20 cellular contexts compared by ENCODE assay signal in the genomic region with DNA sequence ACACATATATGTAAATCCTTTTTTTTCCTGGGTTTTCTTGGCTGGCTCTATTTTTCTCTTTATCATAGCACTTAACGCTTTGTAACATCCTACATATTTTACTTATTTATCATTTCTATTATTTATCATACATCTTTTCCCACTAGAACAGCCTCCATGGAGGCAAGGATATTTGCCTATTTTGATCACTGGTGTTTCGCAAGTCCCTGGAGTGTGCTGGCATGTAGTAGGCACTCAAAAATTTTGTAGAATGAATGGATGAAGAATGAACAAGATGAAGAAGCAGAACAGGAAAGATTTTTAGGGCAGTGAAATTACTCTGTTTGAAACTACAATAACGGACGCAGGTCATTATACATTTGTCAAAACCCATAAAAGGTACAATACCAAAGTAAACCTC.
DNase-seq lines count a peak whose midpoint lies in the region; ATAC-seq, FAIRE-seq and TF ChIP-seq lines count a peak whose summit lies in the region.
"Had no signal": no experiment of that assay in that cellular context is flagged by ENCODE, and none has a peak within 500 bp of the region (broad histone marks: within the 10 kb centered on the region; RNA-seq: fewer than 3 reads in every experiment).

No MANE protein-coding gene starts in this region.

- no peak for ATAC-seq in right lobe of liver
- no peak for ATAC-seq in activated T-helper 17 cell treated with anti-CD3 and anti-CD28 coated beads, Interleukin-2, amount 50 U/mL, for 72 hours (replicated peaks)
- no peak for ATAC-seq in stimulated activated naive CD8-positive, alpha-beta T cell treated with anti-CD3 and anti-CD28 coated beads, Interleukin-15, amount 100 ng/mL, for 72 hours
- ATAC-seq: GM12878, GM23338 had no signal

- H3K4me1 ChIP-seq in astrocyte (ENCODE audit: insufficient read depth, low read length) = peaks cover under 1% of the 10 kb centered on the region
- H3K4me1 ChIP-seq in osteoblast (ENCODE audit: insufficient read depth, low read length) = peaks cover 45% of the 10 kb centered on the region
- H3K4me1 ChIP-seq in right lobe of liver = no peaks in the 10 kb centered on the region
- H3K4me1 ChIP-seq: BLaER1 had no signal

- H3K4me2 ChIP-seq in astrocyte (ENCODE audit: low read length) = no peak overlapping the region
- H3K4me2 ChIP-seq in osteoblast (ENCODE audit: insufficient read depth, low read length) = no peak overlapping the region
- H3K4me2 ChIP-seq: BLaER1, GM23338 had no signal

- peaks cover 2% of the 10 kb centered on the region for H3K27me3 Mint-ChIP-seq in astrocyte (ENCODE audit: low read depth, unreplicated experiment)
- H3K27me3 Mint-ChIP-seq in activated T-helper 17 cell treated with anti-CD3 and anti-CD28 coated beads, Interleukin-2, amount 50 U/mL, for 72 hours = peaks cover 7% of the 10 kb centered on the region
- no peaks in the 10 kb centered on the region for H3K27me3 Mint-ChIP-seq in stimulated activated naive CD8-positive, alpha-beta T cell treated with anti-CD3 and anti-CD28 coated beads, Interleukin-15, amount 100 ng/mL, for 72 hours

- intact Hi-C loops in right lobe of liver (cut with DNase I) = no loop called here

- FAIRE-seq in astrocyte (lab: Jason Lieb, UNC) = peak; percentile 34
- FAIRE-seq: GM12878, GM19239, HTR-8/SVneo had no signal

- peak; percentile 32 for DNase-seq in AG10803 (ENCODE audit: low read depth)
- peak; percentile 44 for DNase-seq in HCEC 1CT
- no peak for DNase-seq in astrocyte (ENCODE audit: low read depth)
- peak; percentile 22 for DNase-seq in osteoblast (ENCODE audit: insufficient read length, low spot score, missing footprints)
- no peak for DNase-seq in AG08396 (ENCODE audit: low spot score)
- no peak for DNase-seq in right lobe of liver
- no peak for DNase-seq in stimulated activated naive CD8-positive, alpha-beta T cell treated with anti-CD3 and anti-CD28 coated beads, Interleukin-15, amount 100 ng/mL, for 72 hours
- DNase-seq: ACHN; CD4-positive, alpha-beta memory T cell; DMS79 treated with DMSO at 0.1 percent for 48 hours; H7; KBM-7 had no signal

- no peaks in the 10 kb centered on the region for H3K9me3 Mint-ChIP-seq in astrocyte (ENCODE audit: unreplicated experiment)
- H3K9me3 Mint-ChIP-seq in activated T-helper 17 cell treated with anti-CD3 and anti-CD28 coated beads, Interleukin-2, amount 50 U/mL, for 72 hours = peaks cover 9% of the 10 kb centered on the region
- H3K9me3 Mint-ChIP-seq in stimulated activated naive CD8-positive, alpha-beta T cell treated with anti-CD3 and anti-CD28 coated beads, Interleukin-15, amount 100 ng/mL, for 72 hours = peaks cover 2 to 15% of the 10 kb centered on the region in 2 donors
- H3K9me3 Mint-ChIP-seq: CD14-positive monocyte, GM23338 had no signal

- no peak for TF ChIP-seq POLR2A in right lobe of liver (IDR thresholded peaks at IDR 0.05)

- H3K27ac ChIP-seq in astrocyte (ENCODE audit: low read depth, low read length) = no peak overlapping the region
- H3K27ac ChIP-seq in osteoblast (ENCODE audit: low read depth, low read length) = peak overlapping the region; percentile 10
- H3K27ac ChIP-seq in right lobe of liver = no peak overlapping the region
- H3K27ac ChIP-seq: BLaER1 had no signal

- no peak overlapping the region for H3K4me3 Mint-ChIP-seq in astrocyte (ENCODE audit: unreplicated experiment)
- H3K4me3 Mint-ChIP-seq in activated T-helper 17 cell treated with anti-CD3 and anti-CD28 coated beads, Interleukin-2, amount 50 U/mL, for 72 hours = no peak overlapping the region
- no peak overlapping the region for H3K4me3 Mint-ChIP-seq in stimulated activated naive CD8-positive, alpha-beta T cell treated with anti-CD3 and anti-CD28 coated beads, Interleukin-15, amount 100 ng/mL, for 72 hours
- H3K4me3 Mint-ChIP-seq: CD14-positive monocyte; CD4-positive, alpha-beta memory T cell; GM23338; IgD-negative memory B cell had no signal

- WGBS in right lobe of liver (ENCODE audit: insufficient coverage, low coverage, low lambda C conversion rate, missing lambda C conversion rate) = 71% methylated on average over 4 of the region's 4 CpGs

- H3K27me3 ChIP-seq in astrocyte (ENCODE audit: insufficient read depth, low read length) (no peaks in the 10 kb centered on the region), osteoblast (ENCODE audit: insufficient read depth, low read length) (no peaks in the 10 kb centered on the region), right lobe of liver (no peaks in the 10 kb centered on the region)
- H3K27me3 ChIP-seq: BLaER1 had no signal

- no peaks in the 10 kb centered on the region for H3K4me1 Mint-ChIP-seq in astrocyte (ENCODE audit: low read depth, unreplicated experiment)
- no peaks in the 10 kb centered on the region for H3K4me1 Mint-ChIP-seq in activated T-helper 17 cell treated with anti-CD3 and anti-CD28 coated beads, Interleukin-2, amount 50 U/mL, for 72 hours
- no peaks in the 10 kb centered on the region for H3K4me1 Mint-ChIP-seq in stimulated activated naive CD8-positive, alpha-beta T cell treated with anti-CD3 and anti-CD28 coated beads, Interleukin-15, amount 100 ng/mL, for 72 hours
- H3K4me1 Mint-ChIP-seq: CD14-positive monocyte; CD4-positive, alpha-beta memory T cell had no signal

- H3K9me3 ChIP-seq in astrocyte (ENCODE audit: insufficient read depth, low read depth, low read length) (no peaks in the 10 kb centered on the region), osteoblast (ENCODE audit: low read depth, low read length) (no peaks in the 10 kb centered on the region), right lobe of liver (no peaks in the 10 kb centered on the region)
- H3K9me3 ChIP-seq: BLaER1 had no signal

- H3K9ac ChIP-seq in astrocyte (ENCODE audit: low read length) = no peak overlapping the region
- H3K9ac ChIP-seq: BLaER1 had no signal

- no peaks in the 10 kb centered on the region for H3K79me2 ChIP-seq in astrocyte (ENCODE audit: insufficient read depth, low read length)
- no peaks in the 10 kb centered on the region for H3K79me2 ChIP-seq in osteoblast (ENCODE audit: insufficient read depth, low read length)

- no peak overlapping the region for H2AFZ ChIP-seq in astrocyte (ENCODE audit: low read depth, low read length)
- no peak overlapping the region for H2AFZ ChIP-seq in osteoblast (ENCODE audit: low read length)
- H2AFZ ChIP-seq: GM23338 had no signal

- H4K20me1 ChIP-seq in astrocyte (ENCODE audit: insufficient read depth, low read length) (no peaks in the 10 kb centered on the region), osteoblast (ENCODE audit: insufficient read depth, low read length) (no peaks in the 10 kb centered on the region)
- H4K20me1 ChIP-seq: BLaER1 had no signal

- H3K27ac Mint-ChIP-seq in astrocyte (ENCODE audit: unreplicated experiment) = no peak overlapping the region
- no peak overlapping the region for H3K27ac Mint-ChIP-seq in activated T-helper 17 cell treated with anti-CD3 and anti-CD28 coated beads, Interleukin-2, amount 50 U/mL, for 72 hours
- H3K27ac Mint-ChIP-seq in stimulated activated naive CD8-positive, alpha-beta T cell treated with anti-CD3 and anti-CD28 coated beads, Interleukin-15, amount 100 ng/mL, for 72 hours = no peak overlapping the region
- H3K27ac Mint-ChIP-seq: CD14-positive monocyte; CD4-positive, alpha-beta memory T cell; GM23338; IgD-negative memory B cell had no signal

- TF ChIP-seq CTCF in AG10803 (conservative IDR thresholded peaks at IDR 0.05; ENCODE audit: low read length) (no peak), astrocyte (IDR thresholded peaks at IDR 0.05; ENCODE audit: insufficient read depth, low read depth, low read length) (no peak), osteoblast (IDR thresholded peaks at IDR 0.05; ENCODE audit: extremely low read depth, low read depth, low read length) (no peak), right lobe of liver (IDR thresholded peaks at IDR 0.05) (no peak)

- no peaks in the 10 kb centered on the region for H3K36me3 Mint-ChIP-seq in astrocyte (ENCODE audit: low read depth, unreplicated experiment)
- H3K36me3 Mint-ChIP-seq in activated T-helper 17 cell treated with anti-CD3 and anti-CD28 coated beads, Interleukin-2, amount 50 U/mL, for 72 hours (ENCODE audit: low read depth) = no peaks in the 10 kb centered on the region
- H3K36me3 Mint-ChIP-seq: CD14-positive monocyte; CD4-positive, alpha-beta memory T cell; IgD-negative memory B cell had no signal

- H3K4me3 ChIP-seq in AG10803 (ENCODE audit: low read length) (no peak overlapping the region), astrocyte (ENCODE audit: insufficient read depth, low read depth, low read length) (no peak overlapping the region), osteoblast (ENCODE audit: insufficient read depth, low read length) (no peak overlapping the region), right lobe of liver (no peak overlapping the region)
- H3K4me3 ChIP-seq: BLaER1, GM12878, GM23338 had no signal

- H3K36me3 ChIP-seq in astrocyte (ENCODE audit: insufficient read depth, low read length) = no peaks in the 10 kb centered on the region
- peaks cover 4% of the 10 kb centered on the region for H3K36me3 ChIP-seq in osteoblast (ENCODE audit: insufficient read depth, low read length)
- H3K36me3 ChIP-seq in right lobe of liver = no peaks in the 10 kb centered on the region
- H3K36me3 ChIP-seq: BLaER1 had no signal

Comparison
In these comparisons a context has a peak if more than half of its experiments do, and no peak if none do; other contexts are left out.
1. DNase-seq: peak in AG10803 (single experiment), HCEC 1CT (single experiment) and osteoblast (single experiment); none in astrocyte (single experiment), AG08396 (single experiment), right lobe of liver (0 of 3) and stimulated activated naive CD8-positive, alpha-beta T cell treated with anti-CD3 and anti-CD28 coated beads, Interleukin-15, amount 100 ng/mL, for 72 hours (0 of 2).